ENCODE assay signal across 16 cellular contexts in genomic region chrX:46477435-46477834, GRCh38.
"Had no signal": no experiment of that assay in that cellular context is flagged by ENCODE, and none has a peak within 500 bp of the region (broad histone marks: within the 10 kb centered on the region; RNA-seq: fewer than 3 reads in every experiment).

No MANE protein-coding gene starts in this region.

- H3K9me3 ChIP-seq: body of pancreas had no signal

- H3K27me3 ChIP-seq: body of pancreas, esophagus muscularis mucosa, hepatocyte, neural progenitor cell had no signal

- H3K27me3 Mint-ChIP-seq: activated CD8-positive, alpha-beta T cell treated with anti-CD3 and anti-CD28 coated beads for 36 hours; central memory CD8-positive, alpha-beta T cell; dendritic cell treated with granulocyte-macrophage colony-stimulating factor and Interleukin-4, amounts not matched to agents 40 ng/mL and 50 ng/mL, for 4 days; stimulated activated naive B cell treated with anti-CD40 and anti-IgM and Interleukin-4, amounts not matched to agents 10 μg/mL and 1 μg/mL and 100 μg/mL, for 72 hours had no signal

- H2AFZ ChIP-seq: hepatocyte, neural progenitor cell, parathyroid adenoma had no signal

- H3K79me2 ChIP-seq: hepatocyte, parathyroid adenoma had no signal

- DNase-seq: activated CD4-positive, alpha-beta T cell treated with anti-CD3 and anti-CD28 coated beads for 1 hour; activated CD8-positive, alpha-beta memory T cell treated with anti-CD3 and anti-CD28 coated beads, Interleukin-2, amount 50 U/mL, for 48 hours; activated CD8-positive, alpha-beta T cell treated with anti-CD3 and anti-CD28 coated beads for 36 hours; activated naive CD4-positive, alpha-beta T cell treated with Interleukin-2 at 50 U/mL for 16 hours; body of pancreas; right cardiac atrium; stimulated activated CD4-positive, alpha-beta T cell treated with anti-CD3 and anti-CD28 coated beads, Interleukin-2, amount 100 ng/mL, for 24 hours; stimulated activated naive B cell treated with anti-CD40 and anti-IgM and Interleukin-4, amounts not matched to agents 10 μg/mL and 1 μg/mL and 100 μg/mL, for 72 hours; trophoblast cell had no signal

- H3K4me2 ChIP-seq: hepatocyte, neural progenitor cell had no signal

- H3K4me3 Mint-ChIP-seq: activated CD8-positive, alpha-beta T cell treated with anti-CD3 and anti-CD28 coated beads for 36 hours; central memory CD8-positive, alpha-beta T cell; dendritic cell treated with granulocyte-macrophage colony-stimulating factor and Interleukin-4, amounts not matched to agents 40 ng/mL and 50 ng/mL, for 4 days; mesothelial cell of epicardium; neural progenitor cell; stimulated activated naive B cell treated with anti-CD40 and anti-IgM and Interleukin-4, amounts not matched to agents 10 μg/mL and 1 μg/mL and 100 μg/mL, for 72 hours had no signal

- H3K36me3 ChIP-seq: neural progenitor cell had no signal

- H3K27ac Mint-ChIP-seq: activated CD8-positive, alpha-beta T cell treated with anti-CD3 and anti-CD28 coated beads for 36 hours; dendritic cell treated with granulocyte-macrophage colony-stimulating factor and Interleukin-4, amounts not matched to agents 40 ng/mL and 50 ng/mL, for 4 days; mesothelial cell of epicardium; neural progenitor cell; stimulated activated naive B cell treated with anti-CD40 and anti-IgM and Interleukin-4, amounts not matched to agents 10 μg/mL and 1 μg/mL and 100 μg/mL, for 72 hours had no signal

- H3K27ac ChIP-seq: body of pancreas, esophagus muscularis mucosa, hepatocyte, neural progenitor cell, parathyroid adenoma had no signal

- H3K9ac ChIP-seq: neural progenitor cell, parathyroid adenoma had no signal

- H3K4me3 ChIP-seq: body of pancreas, esophagus muscularis mucosa, hepatocyte, neural progenitor cell had no signal

- ATAC-seq: activated CD8-positive, alpha-beta T cell treated with anti-CD3 and anti-CD28 coated beads for 36 hours; body of pancreas; stimulated activated naive B cell treated with anti-CD40 and anti-IgM and Interleukin-4, amounts not matched to agents 10 μg/mL and 1 μg/mL and 100 μg/mL, for 72 hours had no signal

- H3K4me1 Mint-ChIP-seq: central memory CD8-positive, alpha-beta T cell; mesothelial cell of epicardium; neural progenitor cell; stimulated activated naive B cell treated with anti-CD40 and anti-IgM and Interleukin-4, amounts not matched to agents 10 μg/mL and 1 μg/mL and 100 μg/mL, for 72 hours had no signal

- H3K4me1 ChIP-seq: body of pancreas, esophagus muscularis mucosa, neural progenitor cell, parathyroid adenoma had no signal
